ENCODE assay signal across 33 cellular contexts in the genomic region with DNA sequence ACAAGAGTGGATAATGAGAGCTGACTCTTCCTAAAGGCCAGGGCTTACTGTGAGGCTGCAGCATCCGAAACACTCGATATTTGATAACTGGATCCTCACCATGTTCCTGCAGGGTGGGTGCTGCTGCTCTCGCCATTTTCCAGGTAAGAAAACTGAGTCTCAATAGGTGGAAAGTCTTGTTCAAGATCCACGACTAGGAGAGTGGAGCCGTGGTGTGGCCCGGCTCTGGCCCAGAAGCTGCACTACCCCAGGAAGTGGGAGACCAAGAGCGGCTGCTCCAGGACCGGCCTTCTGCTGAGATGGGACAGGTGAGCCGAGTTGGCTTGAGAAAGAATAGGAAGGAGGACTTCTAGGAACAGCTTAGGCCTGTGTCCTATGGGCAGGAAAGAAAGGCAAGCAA.
"Had no signal": no experiment of that assay in that cellular context is flagged by ENCODE, and none has a peak within 500 bp of the region (broad histone marks: within the 10 kb centered on the region; RNA-seq: fewer than 3 reads in every experiment).

No MANE protein-coding gene starts in this region.

- H3K4me1 ChIP-seq: ascending aorta, breast epithelium, esophagus squamous epithelium, gastroesophageal sphincter had no signal

- H3K4me3 ChIP-seq: ascending aorta, breast epithelium, cardiac muscle cell, esophagus squamous epithelium, gastroesophageal sphincter had no signal

- H3K36me3 Mint-ChIP-seq: activated naive CD4-positive, alpha-beta T cell treated with anti-CD3 and anti-CD28 coated beads, Interleukin-2, amount 10 ng/mL, durations not matched to agents 7 days and 5 days; activated naive CD8-positive, alpha-beta T cell treated with anti-CD3 and anti-CD28 coated beads for 36 hours; brain; T-cell had no signal

- H3K9me3 ChIP-seq: ascending aorta, breast epithelium, esophagus squamous epithelium, gastroesophageal sphincter had no signal

- H3K27me3 ChIP-seq: ascending aorta, breast epithelium, cardiac muscle cell, gastroesophageal sphincter had no signal

- H3K27ac Mint-ChIP-seq: activated B cell treated with CpG ODN at 0.5 μM for 24 hours; activated CD8-positive, alpha-beta T cell treated with anti-CD3 and anti-CD28 coated beads for 36 hours; activated naive CD4-positive, alpha-beta T cell treated with anti-CD3 and anti-CD28 coated beads, Interleukin-2, amount 10 ng/mL, durations not matched to agents 7 days and 5 days; activated naive CD8-positive, alpha-beta T cell treated with anti-CD3 and anti-CD28 coated beads for 36 hours; activated T-helper 17 cell treated with anti-CD3 and anti-CD28 coated beads, Interleukin-2, amount 50 U/mL, for 72 hours; effector memory CD8-positive, alpha-beta T cell; T-cell; T-helper 1 cell treated with Interleukin-12 subunit alpha and Interleukin-12 subunit beta and Interleukin-4 antibody, amounts not matched to agents 30 μg/mL and 1 μg/mL, for 36 hours had no signal

- H3K36me3 ChIP-seq: ascending aorta, breast epithelium, cardiac muscle cell, esophagus squamous epithelium, gastroesophageal sphincter, WERI-Rb-1 had no signal

- H3K4me1 Mint-ChIP-seq: activated B cell treated with CpG ODN at 0.5 μM for 24 hours; activated naive CD4-positive, alpha-beta T cell treated with anti-CD3 and anti-CD28 coated beads, Interleukin-2, amount 10 ng/mL, durations not matched to agents 7 days and 5 days; activated naive CD8-positive, alpha-beta T cell treated with anti-CD3 and anti-CD28 coated beads for 36 hours; activated T-helper 17 cell treated with anti-CD3 and anti-CD28 coated beads, Interleukin-2, amount 50 U/mL, for 72 hours; T-cell had no signal

- H3K27me3 Mint-ChIP-seq: activated CD8-positive, alpha-beta T cell treated with anti-CD3 and anti-CD28 coated beads for 36 hours had no signal

- ATAC-seq: activated CD4-positive, CD25-positive, alpha-beta regulatory T cell treated with anti-CD3 and anti-CD28 coated beads, Interleukin-2, amount 50 U/mL, for 24 hours; activated CD8-positive, alpha-beta T cell treated with anti-CD3 and anti-CD28 coated beads for 36 hours; activated T-cell treated with anti-CD3 and anti-CD28 coated beads, Interleukin-2, amount 50 U/mL, for 4 hours; activated T-helper 17 cell treated with anti-CD3 and anti-CD28 coated beads, Interleukin-2, amount 50 U/mL, for 72 hours; effector memory CD8-positive, alpha-beta T cell; gastroesophageal sphincter; T-cell had no signal

- H3K9me3 Mint-ChIP-seq: activated B cell treated with CpG ODN at 0.5 μM for 24 hours; activated CD8-positive, alpha-beta T cell treated with anti-CD3 and anti-CD28 coated beads for 36 hours; activated naive CD4-positive, alpha-beta T cell treated with anti-CD3 and anti-CD28 coated beads, Interleukin-2, amount 10 ng/mL, durations not matched to agents 7 days and 5 days; activated naive CD8-positive, alpha-beta T cell treated with anti-CD3 and anti-CD28 coated beads for 36 hours; activated T-cell treated with anti-CD3 and anti-CD28 coated beads, Interleukin-2, amount 50 U/mL, for 4 hours; activated T-helper 17 cell treated with anti-CD3 and anti-CD28 coated beads, Interleukin-2, amount 50 U/mL, for 72 hours; effector memory CD8-positive, alpha-beta T cell; T-cell; T-helper 1 cell treated with Interleukin-12 subunit alpha and Interleukin-12 subunit beta and Interleukin-4 antibody, amounts not matched to agents 30 μg/mL and 1 μg/mL, for 36 hours had no signal

- FAIRE-seq: colon, endometrium, endothelial cell of umbilical vein had no signal

- DNase-seq: activated B cell treated with CpG ODN at 0.5 μM for 24 hours; activated CD4-positive, alpha-beta T cell treated with anti-CD3 and anti-CD28 coated beads for 48 hours; activated CD4-positive, alpha-beta T cell treated with anti-CD3 and anti-CD28 coated beads, Interleukin-2, amount 50 U/mL, for 1 hour; activated CD4-positive, alpha-beta T cell treated with anti-CD3 and anti-CD28 coated beads, Interleukin-2, amount 50 U/mL, for 48 hours; activated CD8-positive, alpha-beta memory T cell treated with anti-CD3 and anti-CD28 coated beads for 24 hours; activated CD8-positive, alpha-beta T cell treated with anti-CD3 and anti-CD28 coated beads for 36 hours; activated gamma-delta T cell; activated naive CD4-positive, alpha-beta T cell; activated naive CD4-positive, alpha-beta T cell treated with anti-CD3 and anti-CD28 coated beads, Interleukin-2, amount 10 ng/mL, durations not matched to agents 7 days and 5 days; activated naive CD8-positive, alpha-beta T cell treated with anti-CD3 and anti-CD28 coated beads for 36 hours; activated T-cell treated with anti-CD3 and anti-CD28 coated beads, Interleukin-2, amount 50 U/mL, for 4 hours; cortex of kidney; dermis blood vessel endothelial cell; effector CD4-positive, alpha-beta T cell; effector memory CD8-positive, alpha-beta T cell; esophagus squamous epithelium; foreskin melanocyte; SW 1271; T-cell; T1000; WERI-Rb-1 had no signal

- H3K27ac ChIP-seq: ascending aorta, breast epithelium, cardiac muscle cell, epithelial cell of prostate, esophagus squamous epithelium, gastroesophageal sphincter, WERI-Rb-1 had no signal

- H3K4me3 Mint-ChIP-seq: activated B cell treated with CpG ODN at 0.5 μM for 24 hours; activated CD8-positive, alpha-beta T cell treated with anti-CD3 and anti-CD28 coated beads for 36 hours; activated naive CD4-positive, alpha-beta T cell treated with anti-CD3 and anti-CD28 coated beads, Interleukin-2, amount 10 ng/mL, durations not matched to agents 7 days and 5 days; activated naive CD8-positive, alpha-beta T cell treated with anti-CD3 and anti-CD28 coated beads for 36 hours; activated T-cell treated with anti-CD3 and anti-CD28 coated beads, Interleukin-2, amount 50 U/mL, for 4 hours; activated T-helper 17 cell treated with anti-CD3 and anti-CD28 coated beads, Interleukin-2, amount 50 U/mL, for 72 hours; brain; effector memory CD8-positive, alpha-beta T cell; T-cell; T-helper 1 cell treated with Interleukin-12 subunit alpha and Interleukin-12 subunit beta and Interleukin-4 antibody, amounts not matched to agents 30 μg/mL and 1 μg/mL, for 36 hours had no signal
